8 cellular contexts compared by ENCODE assay signal in the genomic region with DNA sequence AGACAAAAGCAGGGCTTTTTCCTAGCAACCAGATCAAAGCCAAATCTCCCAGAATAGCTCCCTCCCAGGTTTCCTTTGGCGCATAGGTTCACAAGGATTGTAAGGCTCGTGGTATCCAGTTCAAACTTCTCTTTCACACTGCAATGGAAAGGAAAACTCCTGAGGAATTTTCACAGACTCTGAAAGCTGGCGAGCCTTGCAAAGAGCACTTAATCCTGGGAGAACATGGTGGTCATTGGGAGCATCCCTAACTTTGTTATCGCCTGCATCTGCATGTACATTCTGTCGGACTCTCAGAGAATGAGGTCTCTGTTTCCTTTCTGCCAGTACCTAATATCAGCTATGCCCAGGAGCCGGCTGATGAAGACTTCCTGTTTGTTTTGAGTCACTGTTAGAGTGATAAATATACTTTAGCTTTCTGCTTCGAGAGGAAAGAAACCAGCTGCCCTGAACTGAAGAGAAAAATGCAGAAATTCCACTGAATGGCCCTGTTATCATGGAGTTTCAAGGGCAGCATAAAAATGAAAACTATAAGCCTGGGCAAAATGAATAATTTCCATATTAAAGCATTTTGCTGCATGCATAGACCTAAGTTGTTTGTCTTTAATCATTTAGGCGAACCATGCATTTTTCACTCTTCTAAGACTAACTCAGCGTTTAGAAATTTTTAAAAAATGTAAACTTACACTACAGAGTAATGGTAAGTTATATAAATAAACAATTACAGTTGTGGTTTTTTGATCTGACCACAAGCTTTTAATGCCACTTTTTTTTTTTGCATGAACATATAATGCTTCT.
A peak's percentile ranks its signal among the peaks of the same experiment; 100 is the strongest.
DNase-seq lines count a peak whose midpoint lies in the region; ATAC-seq, FAIRE-seq and TF ChIP-seq lines count a peak whose summit lies in the region.

No MANE protein-coding gene starts in this region.

- H3K4me3 ChIP-seq in PC-9 (no peak overlapping the region), small intestine (ENCODE audit: low read depth in 1 of 2, low read length in 2 of 2) (no peak overlapping the region)

- 31 to 34% (median 32%) methylated on average over 9 of the region's 9 CpGs for WGBS in small intestine, 3 donors

- FAIRE-seq in small intestine (lab: Jason Lieb, UNC), result no peak

- no peaks in the 10 kb centered on the region for H3K79me2 ChIP-seq in PC-9 (ENCODE audit: low read depth)

- no peaks in the 10 kb centered on the region for H3K4me1 ChIP-seq in PC-9 (replicated peaks; ENCODE audit: insufficient read depth)
- H3K4me1 ChIP-seq in small intestine (ENCODE audit: control insufficient read depth in 2 of 2, insufficient read depth in 1 of 2, low read depth in 1 of 2, low read length in 1 of 2), result peaks cover 0 to 6% of the 10 kb centered on the region in 2 donors

- no peaks in the 10 kb centered on the region for H3K9me3 ChIP-seq in PC-9 (ENCODE audit: insufficient read depth, low read depth)
- no peaks in the 10 kb centered on the region for H3K9me3 ChIP-seq in small intestine (ENCODE audit: control insufficient read depth, low read depth)

- no peaks in the 10 kb centered on the region for H4K20me1 ChIP-seq in PC-9 (ENCODE audit: insufficient read depth)

- intact Hi-C loops in left cardiac atrium (cut with DNase I) (no loop called here), Right ventricle myocardium superior (cut with DNase I) (no loop called here), PC-9 (cut with micrococcal nuclease; ENCODE audit: unreplicated experiment) (no loop called here), posterior vena cava (cut with DNase I) (no loop called here)

- H2AFZ ChIP-seq in PC-9, result peak overlapping the region; percentile 34; the same call in 1 of the 2 replicates

- CTCF ChIA-PET in PC-9 (lab: Charles Lee), result no interaction called here

- H3K36me3 ChIP-seq in PC-9 (ENCODE audit: low read depth) (no peaks in the 10 kb centered on the region), small intestine (ENCODE audit: control insufficient read depth in 2 of 2, insufficient read depth in 2 of 2, low read length in 2 of 2) (no peaks in the 10 kb centered on the region)

- peak; percentile 20 for DNase-seq in left cardiac atrium
- no peak for DNase-seq in Right ventricle myocardium superior
- peak; percentile 13 to 39 for DNase-seq in PC-9
- DNase-seq in fibroblast of peridontal ligament (ENCODE audit: extremely low read depth), result peak; percentile 81
- peak; percentile 4 for DNase-seq in small intestine
- no peak for DNase-seq in T-helper 9 cell
- DNase-seq in posterior vena cava (ENCODE audit: low spot score), result no peak

- H3F3A ChIP-seq in PC-9 (ENCODE audit: insufficient read depth, low read depth), result peaks cover 5% of the 10 kb centered on the region; the same call in 1 of the 2 replicates

- TF ChIP-seq CTCF in PC-9 (conservative IDR thresholded peaks at IDR 0.05), result no peak

- BruUV-seq in PC-9 (replicated peaks; lab: Mats Ljungman, UMichigan), result no TSS peak

- H3K27ac ChIP-seq in PC-9 (no peak overlapping the region), small intestine (ENCODE audit: low read depth in 1 of 2, low read length in 1 of 2) (peak overlapping the region in 1 of 2 donors; percentile 58)

- ATAC-seq in left cardiac atrium (peak; percentile 12 to 77), Right ventricle myocardium superior (ENCODE audit: poor library complexity) (no peak), HG03066 (IDR thresholded peaks at IDR 0.05; ENCODE audit: low read depth, unreplicated experiment) (peak; percentile 70)

- no peaks in the 10 kb centered on the region for H3K9me2 ChIP-seq in PC-9 (ENCODE audit: insufficient read depth)

- H3K4me2 ChIP-seq in PC-9, result no peak overlapping the region

- H3K27me3 ChIP-seq in PC-9 (ENCODE audit: insufficient read depth, low read depth), result no peaks in the 10 kb centered on the region
- no peaks in the 10 kb centered on the region for H3K27me3 ChIP-seq in small intestine (ENCODE audit: control insufficient read depth in 2 of 2, insufficient read depth in 2 of 2, low read length in 2 of 2)

- POLR2A ChIA-PET in PC-9 (lab: Charles Lee; ENCODE audit: unreplicated experiment), result interaction anchor here (0.6 kb wide), 1 partner anchor 265 kb away, joined by 3 read pairs; no protein-coding TSS in a partner anchor

Comparison
In these comparisons a context has a peak if more than half of its experiments do, and no peak if none do; other contexts are left out.
1. DNase-seq: peak in left cardiac atrium (single experiment), PC-9 (2 of 2), fibroblast of peridontal ligament (single experiment) and small intestine (single experiment); none in Right ventricle myocardium superior (single experiment), T-helper 9 cell (single experiment) and posterior vena cava (single experiment).